Comparison of ENCODE assay signal across 19 cellular contexts in genomic region chr10:93106631-93107072, GRCh38. TPM values are rescaled to one million over a fixed set of nuclear protein-coding genes. Genes with fewer than 3 reads are reported as not detected.
DNase-seq lines count a peak whose midpoint lies in the region; ATAC-seq, FAIRE-seq and TF ChIP-seq lines count a peak whose summit lies in the region.
"Had no signal": no experiment of that assay in that cellular context is flagged by ENCODE, and none has a peak within 500 bp of the region (broad histone marks: within the 10 kb centered on the region; RNA-seq: fewer than 3 reads in every experiment).

No MANE protein-coding gene starts in this region.

- no peak overlapping the region for H3K4me3 ChIP-seq in A549
- H3K4me3 ChIP-seq in choroid plexus epithelial cell (ENCODE audit: low read depth, low read length), result no peak overlapping the region
- H3K4me3 ChIP-seq: left lung, prostate gland, testis had no signal

- H3K36me3 Mint-ChIP-seq in activated naive CD8-positive, alpha-beta T cell treated with anti-CD3 and anti-CD28 coated beads, Interleukin-2, amount 50 U/mL, for 24 hours (ENCODE audit: low read depth), result no peaks in the 10 kb centered on the region

- no peak for TF ChIP-seq POLR2A in A549 (IDR thresholded peaks at IDR 0.05; ENCODE audit: low read length)

- POLR2A ChIA-PET in A549 (lab: Yijun Ruan, JAX), result no interaction called here

- H3K4me3 Mint-ChIP-seq in activated naive CD8-positive, alpha-beta T cell treated with anti-CD3 and anti-CD28 coated beads, Interleukin-2, amount 50 U/mL, for 24 hours, result no peak overlapping the region
- H3K4me3 Mint-ChIP-seq: activated B cell treated with CpG ODN at 0.5 μM for 24 hours had no signal

- CTCF ChIA-PET in A549 (lab: Yijun Ruan, JAX), result interaction anchor here (0.8 to 1.6 kb wide), 2 partner anchors 11 to 26 kb away, joined by 3 to 5 read pairs; no protein-coding TSS in a partner anchor

- peaks cover 12% of the 10 kb centered on the region for H3K4me1 ChIP-seq in A549
- H3K4me1 ChIP-seq: left lung, prostate gland, testis had no signal

- ATAC-seq in A549, result peak; percentile 30 to 61; a peak in 4 of 6 replicates
- no peak for ATAC-seq in activated naive CD8-positive, alpha-beta T cell treated with anti-CD3 and anti-CD28 coated beads, Interleukin-2, amount 50 U/mL, for 24 hours
- no peak for ATAC-seq in GM21447 (IDR thresholded peaks at IDR 0.05; ENCODE audit: unreplicated experiment)
- ATAC-seq in HG03378 (IDR thresholded peaks at IDR 0.05; ENCODE audit: unreplicated experiment), result no peak
- ATAC-seq: left lung had no signal

- H3K27me3 Mint-ChIP-seq in activated naive CD8-positive, alpha-beta T cell treated with anti-CD3 and anti-CD28 coated beads, Interleukin-2, amount 50 U/mL, for 24 hours, result no peaks in the 10 kb centered on the region
- H3K27me3 Mint-ChIP-seq: activated B cell treated with CpG ODN at 0.5 μM for 24 hours had no signal

- H3K9me3 Mint-ChIP-seq in activated naive CD8-positive, alpha-beta T cell treated with anti-CD3 and anti-CD28 coated beads, Interleukin-2, amount 50 U/mL, for 24 hours, result no peaks in the 10 kb centered on the region

- DNase-seq in A549 (ENCODE audit: low read depth in 1 of 2, low spot score in 1 of 2), result peak in 1 of 2 experiments; percentile 56
- DNase-seq in GM18507 (ENCODE audit: extremely low spot score, insufficient read length, low read depth), result no peak
- DNase-seq in NCI-H2029 treated with DMSO at 0.1 percent for 48 hours (lab: John Stamatoyannopoulos, UW), result peak; percentile 2
- DNase-seq in choroid plexus epithelial cell (ENCODE audit: low read depth), result peak; percentile 98
- DNase-seq in activated naive CD8-positive, alpha-beta T cell treated with anti-CD3 and anti-CD28 coated beads, Interleukin-2, amount 50 U/mL, for 24 hours, result no peak
- DNase-seq in NAMALWA (ENCODE audit: low spot score), result no peak
- DNase-seq: activated B cell treated with CpG ODN at 0.5 μM for 24 hours; activated naive CD4-positive, alpha-beta T cell treated with anti-CD3 and anti-CD28 coated beads, Interleukin-2, amount 50 U/mL, for 16 hours; cerebellar nuclear complex; GOT3; left lung; NCI-H2171 treated with DMSO at 0.1 percent for 48 hours; SW 1271; testis had no signal

- H3K4me2 ChIP-seq in A549, result peak overlapping the region; percentile 25; the same call in 1 of the 3 replicates

- H3K4me1 Mint-ChIP-seq in activated naive CD8-positive, alpha-beta T cell treated with anti-CD3 and anti-CD28 coated beads, Interleukin-2, amount 50 U/mL, for 24 hours, result no peaks in the 10 kb centered on the region

- WGBS in A549 (ENCODE audit: missing lambda C conversion rate), result 24% methylated on average over 2 of the region's 2 CpGs

- no peak overlapping the region for H3K27ac Mint-ChIP-seq in activated naive CD8-positive, alpha-beta T cell treated with anti-CD3 and anti-CD28 coated beads, Interleukin-2, amount 50 U/mL, for 24 hours
- H3K27ac Mint-ChIP-seq: activated B cell treated with CpG ODN at 0.5 μM for 24 hours had no signal

- 0 out of 3 replicates have a peak, but pooled peaks cover 5% of the 10 kb centered on the region for H3K9me3 ChIP-seq in A549
- H3K9me3 ChIP-seq: prostate gland, testis had no signal

- no peak for TF ChIP-seq RAD21 in A549 (conservative IDR thresholded peaks at IDR 0.05 in 1 of 2, IDR thresholded peaks at IDR 0.05 in 1 of 2)

- peak overlapping the region in 1 of 2 experiments; percentile 42; a peak in 1 of 6 replicates for H3K27ac ChIP-seq in A549
- H3K27ac ChIP-seq: HL-60, left lung, prostate gland, testis had no signal

- TF ChIP-seq EP300 in A549 (IDR thresholded peaks at IDR 0.05), result 0 out of 5 replicates have a peak, but pooled peaks of 1 of the 2 experiments have one; percentile 16

- FAIRE-seq in A549 (lab: Jason Lieb, UNC) (no peak), GM18507 (lab: Jason Lieb, UNC) (peak; percentile 71)
- FAIRE-seq: endothelial cell of umbilical vein had no signal

- TF ChIP-seq CTCF in A549 (IDR thresholded peaks at IDR 0.05), result no peak
- TF ChIP-seq CTCF in choroid plexus epithelial cell (conservative IDR thresholded peaks at IDR 0.05; ENCODE audit: low read depth, low read length), result no peak

TF ChIP-seq in A549, 52 proteins besides CTCF, POLR2A, EP300 and RAD21:
- TF ChIP-seq SREBF2 (IDR thresholded peaks at IDR 0.05), result no peak
- peak; percentile 37; the same call in 1 of the 2 replicates for TF ChIP-seq GATA3 (IDR thresholded peaks at IDR 0.05; ENCODE audit: borderline replicate concordance)
- TF ChIP-seq KDM1A (IDR thresholded peaks at IDR 0.05; ENCODE audit: low read depth), result no peak

RNA-seq across cellular contexts. Expression of gene CYP26A1, which starts 33.0 kb away (rescaled TPM):
- polyA plus RNA-seq in A549 (2011; rRNA removed) (1.3 TPM in 2 replicates), A549 (2017; fragmentation: RNase III; extraction: RNeasy Plus Mini Kit Qiagen cat#74134 plus additional on column Dnase treatment) (7.2 to 10.8 TPM (median 9.8 TPM) in 3 replicates)
- polyA plus RNA-seq in A549 (2012; cell fraction: cytosol; rRNA removed), result 8.2 and 9.9 TPM in 2 replicates
- polyA plus RNA-seq in A549 (2012; cell fraction: nucleus; rRNA removed), result 10.7 and 14.1 TPM in 2 replicates
- 0.15 and 0.25 TPM in 2 replicates for polyA minus RNA-seq in A549 (2011; rRNA and poly(A)+ RNA removed)

RNA-seq across cellular contexts. Expression of gene CYP26C1, which starts 46.1 kb away (rescaled TPM):
- not detected in 2 replicates for polyA plus RNA-seq in A549 (2011; rRNA removed)
- not detected in 2 replicates for polyA plus RNA-seq in A549 (2012; cell fraction: cytosol; rRNA removed)
- 0.04 TPM in 2 replicates for polyA plus RNA-seq in A549 (2012; cell fraction: nucleus; rRNA removed)
- polyA plus RNA-seq in A549 (2017; fragmentation: RNase III; extraction: RNeasy Plus Mini Kit Qiagen cat#74134 plus additional on column Dnase treatment), result not detected in 3 replicates
- polyA minus RNA-seq in A549 (2011; rRNA and poly(A)+ RNA removed), result 0.12 and 0.19 TPM in 2 replicates

Comparison
In these comparisons a context has a peak if more than half of its experiments do, and no peak if none do; other contexts are left out.
1. ATAC-seq: peak in A549 (2 of 2); none in activated naive CD8-positive, alpha-beta T cell treated with anti-CD3 and anti-CD28 coated beads, Interleukin-2, amount 50 U/mL, for 24 hours (single experiment), GM21447 (single experiment) and HG03378 (single experiment).
2. DNase-seq: peak in NCI-H2029 treated with DMSO at 0.1 percent for 48 hours (single experiment) and choroid plexus epithelial cell (single experiment); none in GM18507 (single experiment), activated naive CD8-positive, alpha-beta T cell treated with anti-CD3 and anti-CD28 coated beads, Interleukin-2, amount 50 U/mL, for 24 hours (single experiment) and NAMALWA (single experiment).